ENCODE assay signal across 2 cellular contexts in the genomic region with DNA sequence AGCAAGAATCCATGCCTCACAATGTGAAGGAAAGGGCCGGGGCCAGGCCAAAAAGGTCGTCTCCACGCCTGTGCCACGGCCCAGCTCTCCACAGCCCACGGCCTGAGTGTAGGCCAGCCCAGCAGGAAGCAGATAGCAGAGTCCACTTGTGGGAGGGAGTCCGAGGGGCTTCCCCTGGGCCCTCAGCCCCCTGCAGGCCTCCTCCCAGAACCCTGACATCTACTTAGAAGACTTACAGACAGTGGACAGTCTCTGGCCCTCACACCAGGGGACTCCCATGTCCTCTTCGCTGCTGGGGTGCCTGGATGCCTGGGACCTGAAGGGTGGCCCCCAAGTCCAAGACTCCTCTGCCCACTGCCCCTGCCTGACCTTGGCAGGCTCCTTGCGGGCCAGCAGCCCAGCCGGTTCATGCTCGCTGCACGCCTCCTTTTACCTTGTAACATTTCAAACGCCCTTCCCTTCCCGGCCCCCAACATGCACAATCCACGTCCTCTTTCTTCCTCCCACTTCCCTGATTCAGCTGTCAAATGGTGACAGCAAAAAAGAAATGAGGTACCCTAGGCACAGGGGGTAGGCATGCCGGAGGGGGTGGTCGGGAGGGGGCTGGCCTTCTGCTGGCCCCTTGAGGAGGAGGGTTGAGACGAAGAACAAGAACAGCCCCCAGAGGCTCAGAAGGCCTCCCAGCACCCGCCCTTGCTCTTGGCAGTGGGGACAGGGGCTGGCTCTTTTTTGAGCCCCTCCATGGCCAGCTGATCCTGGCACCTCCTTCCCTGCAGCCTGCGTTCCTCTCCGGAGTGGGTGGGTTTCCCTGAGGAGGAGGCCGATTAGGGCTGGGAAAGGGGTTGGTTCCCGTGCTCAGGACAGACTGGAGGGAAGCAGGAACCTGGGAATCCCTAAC.
TF ChIP-seq lines count a peak whose summit lies in the region.

No MANE protein-coding gene starts in this region.

TF ChIP-seq in WTC11, 78 proteins besides CTCF, POLR2A, EP300 and RAD21:
- TF ChIP-seq NFATC4 (CRISPR knock-in tag; IDR thresholded peaks at IDR 0.05) (no peak), FOXJ3 (CRISPR knock-in tag; IDR thresholded peaks at IDR 0.05; ENCODE audit: borderline replicate concordance) (no peak), ELF4 (CRISPR knock-in tag; IDR thresholded peaks at IDR 0.05; ENCODE audit: low read depth) (no peak), MXD4 (CRISPR knock-in tag; IDR thresholded peaks at IDR 0.05; ENCODE audit: borderline replicate concordance) (no peak), SOX15 (CRISPR knock-in tag; IDR thresholded peaks at IDR 0.05) (no peak), OVOL2 (CRISPR knock-in tag; IDR thresholded peaks at IDR 0.05; ENCODE audit: borderline replicate concordance) (no peak), RORB (CRISPR knock-in tag; IDR thresholded peaks at IDR 0.05) (no peak), TCF7 (CRISPR knock-in tag; IDR thresholded peaks at IDR 0.05; ENCODE audit: low read depth) (no peak), TEAD4 (CRISPR knock-in tag; IDR thresholded peaks at IDR 0.05) (no peak)
- TF ChIP-seq, protein P1, sequence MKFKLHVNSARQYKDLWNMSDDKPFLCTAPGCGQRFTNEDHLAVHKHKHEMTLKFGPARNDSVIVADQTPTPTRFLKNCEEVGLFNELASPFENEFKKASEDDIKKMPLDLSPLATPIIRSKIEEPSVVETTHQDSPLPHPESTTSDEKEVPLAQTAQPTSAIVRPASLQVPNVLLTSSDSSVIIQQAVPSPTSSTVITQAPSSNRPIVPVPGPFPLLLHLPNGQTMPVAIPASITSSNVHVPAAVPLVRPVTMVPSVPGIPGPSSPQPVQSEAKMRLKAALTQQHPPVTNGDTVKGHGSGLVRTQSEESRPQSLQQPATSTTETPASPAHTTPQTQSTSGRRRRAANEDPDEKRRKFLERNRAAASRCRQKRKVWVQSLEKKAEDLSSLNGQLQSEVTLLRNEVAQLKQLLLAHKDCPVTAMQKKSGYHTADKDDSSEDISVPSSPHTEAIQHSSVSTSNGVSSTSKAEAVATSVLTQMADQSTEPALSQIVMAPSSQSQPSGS (CRISPR knock-in tag; IDR thresholded peaks at IDR 0.05; ENCODE audit: borderline replicate concordance, low read depth): no peak
- TF ChIP-seq, protein P2, sequence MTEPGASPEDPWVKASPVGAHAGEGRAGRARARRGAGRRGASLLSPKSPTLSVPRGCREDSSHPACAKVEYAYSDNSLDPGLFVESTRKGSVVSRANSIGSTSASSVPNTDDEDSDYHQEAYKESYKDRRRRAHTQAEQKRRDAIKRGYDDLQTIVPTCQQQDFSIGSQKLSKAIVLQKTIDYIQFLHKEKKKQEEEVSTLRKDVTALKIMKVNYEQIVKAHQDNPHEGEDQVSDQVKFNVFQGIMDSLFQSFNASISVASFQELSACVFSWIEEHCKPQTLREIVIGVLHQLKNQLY (CRISPR knock-in tag; IDR thresholded peaks at IDR 0.05): no peak
- TF ChIP-seq, protein P3, sequence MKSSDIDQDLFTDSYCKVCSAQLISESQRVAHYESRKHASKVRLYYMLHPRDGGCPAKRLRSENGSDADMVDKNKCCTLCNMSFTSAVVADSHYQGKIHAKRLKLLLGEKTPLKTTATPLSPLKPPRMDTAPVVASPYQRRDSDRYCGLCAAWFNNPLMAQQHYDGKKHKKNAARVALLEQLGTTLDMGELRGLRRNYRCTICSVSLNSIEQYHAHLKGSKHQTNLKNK (CRISPR knock-in tag; IDR thresholded peaks at IDR 0.05): no peak
- TF ChIP-seq, protein P4, sequence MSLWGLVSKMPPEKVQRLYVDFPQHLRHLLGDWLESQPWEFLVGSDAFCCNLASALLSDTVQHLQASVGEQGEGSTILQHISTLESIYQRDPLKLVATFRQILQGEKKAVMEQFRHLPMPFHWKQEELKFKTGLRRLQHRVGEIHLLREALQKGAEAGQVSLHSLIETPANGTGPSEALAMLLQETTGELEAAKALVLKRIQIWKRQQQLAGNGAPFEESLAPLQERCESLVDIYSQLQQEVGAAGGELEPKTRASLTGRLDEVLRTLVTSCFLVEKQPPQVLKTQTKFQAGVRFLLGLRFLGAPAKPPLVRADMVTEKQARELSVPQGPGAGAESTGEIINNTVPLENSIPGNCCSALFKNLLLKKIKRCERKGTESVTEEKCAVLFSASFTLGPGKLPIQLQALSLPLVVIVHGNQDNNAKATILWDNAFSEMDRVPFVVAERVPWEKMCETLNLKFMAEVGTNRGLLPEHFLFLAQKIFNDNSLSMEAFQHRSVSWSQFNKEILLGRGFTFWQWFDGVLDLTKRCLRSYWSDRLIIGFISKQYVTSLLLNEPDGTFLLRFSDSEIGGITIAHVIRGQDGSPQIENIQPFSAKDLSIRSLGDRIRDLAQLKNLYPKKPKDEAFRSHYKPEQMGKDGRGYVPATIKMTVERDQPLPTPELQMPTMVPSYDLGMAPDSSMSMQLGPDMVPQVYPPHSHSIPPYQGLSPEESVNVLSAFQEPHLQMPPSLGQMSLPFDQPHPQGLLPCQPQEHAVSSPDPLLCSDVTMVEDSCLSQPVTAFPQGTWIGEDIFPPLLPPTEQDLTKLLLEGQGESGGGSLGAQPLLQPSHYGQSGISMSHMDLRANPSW (CRISPR knock-in tag; conservative IDR thresholded peaks at IDR 0.05; ENCODE audit: low read depth): no peak
- TF ChIP-seq, protein P5, sequence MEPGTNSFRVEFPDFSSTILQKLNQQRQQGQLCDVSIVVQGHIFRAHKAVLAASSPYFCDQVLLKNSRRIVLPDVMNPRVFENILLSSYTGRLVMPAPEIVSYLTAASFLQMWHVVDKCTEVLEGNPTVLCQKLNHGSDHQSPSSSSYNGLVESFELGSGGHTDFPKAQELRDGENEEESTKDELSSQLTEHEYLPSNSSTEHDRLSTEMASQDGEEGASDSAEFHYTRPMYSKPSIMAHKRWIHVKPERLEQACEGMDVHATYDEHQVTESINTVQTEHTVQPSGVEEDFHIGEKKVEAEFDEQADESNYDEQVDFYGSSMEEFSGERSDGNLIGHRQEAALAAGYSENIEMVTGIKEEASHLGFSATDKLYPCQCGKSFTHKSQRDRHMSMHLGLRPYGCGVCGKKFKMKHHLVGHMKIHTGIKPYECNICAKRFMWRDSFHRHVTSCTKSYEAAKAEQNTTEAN (CRISPR knock-in tag; IDR thresholded peaks at IDR 0.05): no peak
- TF ChIP-seq, protein P6, sequence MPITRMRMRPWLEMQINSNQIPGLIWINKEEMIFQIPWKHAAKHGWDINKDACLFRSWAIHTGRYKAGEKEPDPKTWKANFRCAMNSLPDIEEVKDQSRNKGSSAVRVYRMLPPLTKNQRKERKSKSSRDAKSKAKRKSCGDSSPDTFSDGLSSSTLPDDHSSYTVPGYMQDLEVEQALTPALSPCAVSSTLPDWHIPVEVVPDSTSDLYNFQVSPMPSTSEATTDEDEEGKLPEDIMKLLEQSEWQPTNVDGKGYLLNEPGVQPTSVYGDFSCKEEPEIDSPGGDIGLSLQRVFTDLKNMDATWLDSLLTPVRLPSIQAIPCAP (CRISPR knock-in tag; IDR thresholded peaks at IDR 0.05): no peak

TF ChIP-seq in HepG2, 621 proteins besides CTCF, POLR2A, EP300 and RAD21:
- TF ChIP-seq ATF1 (CRISPR knock-in tag; IDR thresholded peaks at IDR 0.05): no peak
- no peak for TF ChIP-seq SP2 (CRISPR knock-in tag; IDR thresholded peaks at IDR 0.05)
- TF ChIP-seq CCAR2 (optimal IDR thresholded peaks at IDR 0.05; ENCODE audit: low read depth, low read length): no peak
- no peak for TF ChIP-seq ZNF260 (CRISPR knock-in tag; IDR thresholded peaks at IDR 0.05; ENCODE audit: borderline replicate concordance, low read depth)
- no peak for TF ChIP-seq ZNF430 (CRISPR knock-in tag; IDR thresholded peaks at IDR 0.05)
- TF ChIP-seq HMGA1 (CRISPR knock-in tag; conservative IDR thresholded peaks at IDR 0.05): no peak
- TF ChIP-seq, protein P7, sequence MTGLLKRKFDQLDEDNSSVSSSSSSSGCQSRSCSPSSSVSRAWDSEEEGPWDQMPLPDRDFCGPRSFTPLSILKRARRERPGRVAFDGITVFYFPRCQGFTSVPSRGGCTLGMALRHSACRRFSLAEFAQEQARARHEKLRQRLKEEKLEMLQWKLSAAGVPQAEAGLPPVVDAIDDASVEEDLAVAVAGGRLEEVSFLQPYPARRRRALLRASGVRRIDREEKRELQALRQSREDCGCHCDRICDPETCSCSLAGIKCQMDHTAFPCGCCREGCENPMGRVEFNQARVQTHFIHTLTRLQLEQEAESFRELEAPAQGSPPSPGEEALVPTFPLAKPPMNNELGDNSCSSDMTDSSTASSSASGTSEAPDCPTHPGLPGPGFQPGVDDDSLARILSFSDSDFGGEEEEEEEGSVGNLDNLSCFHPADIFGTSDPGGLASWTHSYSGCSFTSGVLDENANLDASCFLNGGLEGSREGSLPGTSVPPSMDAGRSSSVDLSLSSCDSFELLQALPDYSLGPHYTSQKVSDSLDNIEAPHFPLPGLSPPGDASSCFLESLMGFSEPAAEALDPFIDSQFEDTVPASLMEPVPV (CRISPR knock-in tag; IDR thresholded peaks at IDR 0.05): no peak
TF ChIP-seq in HepG2: peak in this region for 0.
